In genomic region chr6:117169060-117169635, GRCh38 we compare ENCODE assay signal across 19 cellular contexts.
"Had no signal": no experiment of that assay in that cellular context is flagged by ENCODE, and none has a peak within 500 bp of the region (broad histone marks: within the 10 kb centered on the region; RNA-seq: fewer than 3 reads in every experiment).

No MANE protein-coding gene starts in this region.

- H3K36me3 ChIP-seq: gastroesophageal sphincter, left lung, neural progenitor cell, ovary, thyroid gland, vagina had no signal

- H3K4me2 ChIP-seq: neural progenitor cell had no signal

- H3K27ac Mint-ChIP-seq: activated naive CD8-positive, alpha-beta T cell treated with anti-CD3 and anti-CD28 coated beads for 36 hours; dendritic cell treated with granulocyte-macrophage colony-stimulating factor and Interleukin-4, amounts not matched to agents 40 ng/mL and 50 ng/mL, for 4 days; effector memory CD8-positive, alpha-beta T cell; neural progenitor cell; stimulated activated naive B cell treated with anti-CD40 and anti-IgM and Interleukin-4, amounts not matched to agents 10 μg/mL and 1 μg/mL and 100 μg/mL, for 72 hours; WTC11 had no signal

- H3K9me3 Mint-ChIP-seq: activated naive CD8-positive, alpha-beta T cell treated with anti-CD3 and anti-CD28 coated beads for 36 hours; effector memory CD8-positive, alpha-beta T cell; neural progenitor cell; stimulated activated naive B cell treated with anti-CD40 and anti-IgM and Interleukin-4, amounts not matched to agents 10 μg/mL and 1 μg/mL and 100 μg/mL, for 72 hours; WTC11 had no signal

- ATAC-seq: effector memory CD8-positive, alpha-beta T cell; gastroesophageal sphincter; left lung; stimulated activated naive B cell treated with anti-CD40 and anti-IgM and Interleukin-4, amounts not matched to agents 10 μg/mL and 1 μg/mL and 100 μg/mL, for 72 hours; WTC11 had no signal

- H3K4me1 ChIP-seq: gastroesophageal sphincter, left lung, neural progenitor cell, thyroid gland, vagina had no signal

- DNase-seq: activated CD4-positive, alpha-beta T cell treated with anti-CD3 and anti-CD28 coated beads for 48 hours; activated CD8-positive, alpha-beta memory T cell treated with anti-CD3 and anti-CD28 coated beads, Interleukin-2, amount 50 U/mL, for 48 hours; activated gamma-delta T cell treated with Interleukin-2 at 50 U/mL for 16 hours; activated naive CD8-positive, alpha-beta T cell treated with anti-CD3 and anti-CD28 coated beads for 36 hours; aorta; effector memory CD8-positive, alpha-beta T cell; left lung; mesendoderm; ovary; stimulated activated CD4-positive, alpha-beta T cell treated with anti-CD3 and anti-CD28 coated beads, Interleukin-15, amount 100 ng/mL, for 24 hours; stimulated activated CD4-positive, alpha-beta T cell treated with anti-CD3 and anti-CD28 coated beads, Interleukin-4, amount 100 ng/mL, for 1 hour; stimulated activated naive B cell treated with anti-CD40 and anti-IgM and Interleukin-4, amounts not matched to agents 10 μg/mL and 1 μg/mL and 100 μg/mL, for 72 hours; thyroid gland had no signal

- H3K27me3 ChIP-seq: gastroesophageal sphincter, left lung, neural progenitor cell, ovary, thyroid gland, vagina had no signal

- H2AFZ ChIP-seq: neural progenitor cell had no signal

- H3K36me3 Mint-ChIP-seq: activated naive CD8-positive, alpha-beta T cell treated with anti-CD3 and anti-CD28 coated beads for 36 hours; neural progenitor cell; stimulated activated naive B cell treated with anti-CD40 and anti-IgM and Interleukin-4, amounts not matched to agents 10 μg/mL and 1 μg/mL and 100 μg/mL, for 72 hours had no signal

- H3K4me3 ChIP-seq: gastroesophageal sphincter, left lung, neural progenitor cell, ovary, skin epidermis, thyroid gland, vagina had no signal

- H3K27ac ChIP-seq: gastroesophageal sphincter, left lung, neural progenitor cell, ovary, skin epidermis, thyroid gland, vagina had no signal

- H3K9ac ChIP-seq: neural progenitor cell had no signal

- H3K4me3 Mint-ChIP-seq: activated naive CD8-positive, alpha-beta T cell treated with anti-CD3 and anti-CD28 coated beads for 36 hours; dendritic cell treated with granulocyte-macrophage colony-stimulating factor and Interleukin-4, amounts not matched to agents 40 ng/mL and 50 ng/mL, for 4 days; effector memory CD8-positive, alpha-beta T cell; neural progenitor cell; stimulated activated naive B cell treated with anti-CD40 and anti-IgM and Interleukin-4, amounts not matched to agents 10 μg/mL and 1 μg/mL and 100 μg/mL, for 72 hours; WTC11 had no signal

- H3K27me3 Mint-ChIP-seq: activated naive CD8-positive, alpha-beta T cell treated with anti-CD3 and anti-CD28 coated beads for 36 hours; dendritic cell treated with granulocyte-macrophage colony-stimulating factor and Interleukin-4, amounts not matched to agents 40 ng/mL and 50 ng/mL, for 4 days; effector memory CD8-positive, alpha-beta T cell; stimulated activated naive B cell treated with anti-CD40 and anti-IgM and Interleukin-4, amounts not matched to agents 10 μg/mL and 1 μg/mL and 100 μg/mL, for 72 hours had no signal

- H3K4me1 Mint-ChIP-seq: activated naive CD8-positive, alpha-beta T cell treated with anti-CD3 and anti-CD28 coated beads for 36 hours; neural progenitor cell; stimulated activated naive B cell treated with anti-CD40 and anti-IgM and Interleukin-4, amounts not matched to agents 10 μg/mL and 1 μg/mL and 100 μg/mL, for 72 hours had no signal

- H3K9me3 ChIP-seq: ovary, thyroid gland had no signal
